18 cellular contexts compared by ENCODE assay signal in genomic region chr7:101486764-101487458, GRCh38.
A peak's percentile ranks its signal among the peaks of the same experiment; 100 is the strongest.
DNase-seq lines count a peak whose midpoint lies in the region; ATAC-seq and TF ChIP-seq lines count a peak whose summit lies in the region.
"Had no signal": no experiment of that assay in that cellular context is flagged by ENCODE, and none has a peak within 500 bp of the region (broad histone marks: within the 10 kb centered on the region; RNA-seq: fewer than 3 reads in every experiment).

No MANE protein-coding gene starts in this region.

- no peaks in the 10 kb centered on the region for H3K9me3 ChIP-seq in HUES48 (ENCODE audit: control insufficient read depth, insufficient read depth, low read length)
- no peaks in the 10 kb centered on the region for H3K9me3 ChIP-seq in liver (ENCODE audit: control insufficient read depth in 4 of 4, low read length in 3 of 4)
- H3K9me3 ChIP-seq in skeletal muscle satellite cell (replicated peaks; ENCODE audit: low read length): no peaks in the 10 kb centered on the region
- H3K9me3 ChIP-seq: spleen had no signal

- H3K27ac Mint-ChIP-seq in stimulated activated memory B cell treated with anti-CD40 and anti-IgM and Interleukin-4, amounts not matched to agents 10 μg/mL and 1 μg/mL and 100 μg/mL, for 72 hours: no peak overlapping the region
- H3K27ac Mint-ChIP-seq: activated naive CD8-positive, alpha-beta T cell treated with anti-CD3 and anti-CD28 coated beads, Interleukin-2, amount 10 ng/mL, durations not matched to agents 7 days and 5 days; stimulated activated naive CD8-positive, alpha-beta T cell treated with anti-CD3 and anti-CD28 coated beads, Interleukin-15, Interleukin-2, amounts not matched to agents 100 ng/mL and 50 ng/mL, for 24 hours had no signal

- no peaks in the 10 kb centered on the region for H3K4me1 Mint-ChIP-seq in stimulated activated memory B cell treated with anti-CD40 and anti-IgM and Interleukin-4, amounts not matched to agents 10 μg/mL and 1 μg/mL and 100 μg/mL, for 72 hours
- H3K4me1 Mint-ChIP-seq: activated naive CD8-positive, alpha-beta T cell treated with anti-CD3 and anti-CD28 coated beads, Interleukin-2, amount 10 ng/mL, durations not matched to agents 7 days and 5 days had no signal

- H3K27me3 Mint-ChIP-seq in stimulated activated memory B cell treated with anti-CD40 and anti-IgM and Interleukin-4, amounts not matched to agents 10 μg/mL and 1 μg/mL and 100 μg/mL, for 72 hours: peaks cover 50% of the 10 kb centered on the region

- peak overlapping the region; percentile 3 for H3K4me2 ChIP-seq in skeletal muscle satellite cell (ENCODE audit: low read length)

- H3K9me3 Mint-ChIP-seq in stimulated activated memory B cell treated with anti-CD40 and anti-IgM and Interleukin-4, amounts not matched to agents 10 μg/mL and 1 μg/mL and 100 μg/mL, for 72 hours: no peaks in the 10 kb centered on the region
- H3K9me3 Mint-ChIP-seq: activated naive CD8-positive, alpha-beta T cell treated with anti-CD3 and anti-CD28 coated beads, Interleukin-2, amount 10 ng/mL, durations not matched to agents 7 days and 5 days; activated T-cell treated with anti-CD3 and anti-CD28 coated beads, Interleukin-2, amount 50 U/mL, for 4 hours; stimulated activated naive CD8-positive, alpha-beta T cell treated with anti-CD3 and anti-CD28 coated beads, Interleukin-15, Interleukin-2, amounts not matched to agents 100 ng/mL and 50 ng/mL, for 24 hours had no signal

- H3K27me3 ChIP-seq in HUES48 (ENCODE audit: control insufficient read depth, insufficient read depth, low read length): no peaks in the 10 kb centered on the region
- H3K27me3 ChIP-seq in liver (ENCODE audit: control insufficient read depth in 4 of 4, insufficient read depth in 4 of 4, low read length in 3 of 4): no peaks in the 10 kb centered on the region
- peaks cover 44% of the 10 kb centered on the region for H3K27me3 ChIP-seq in skeletal muscle satellite cell (ENCODE audit: control insufficient read depth, insufficient read depth, low read length)

- H3K4me3 ChIP-seq in HUES48 (ENCODE audit: low read depth, low read length) (peak overlapping the region; percentile 20), liver (ENCODE audit: low read depth in 1 of 3, low read length in 3 of 3) (no peak overlapping the region), skeletal muscle satellite cell (ENCODE audit: low read length) (no peak overlapping the region)
- H3K4me3 ChIP-seq: spleen had no signal

- H3K4me3 Mint-ChIP-seq in stimulated activated memory B cell treated with anti-CD40 and anti-IgM and Interleukin-4, amounts not matched to agents 10 μg/mL and 1 μg/mL and 100 μg/mL, for 72 hours: no peak overlapping the region
- H3K4me3 Mint-ChIP-seq: activated naive CD8-positive, alpha-beta T cell treated with anti-CD3 and anti-CD28 coated beads, Interleukin-2, amount 10 ng/mL, durations not matched to agents 7 days and 5 days; activated T-cell treated with anti-CD3 and anti-CD28 coated beads, Interleukin-2, amount 50 U/mL, for 4 hours; stimulated activated naive CD8-positive, alpha-beta T cell treated with anti-CD3 and anti-CD28 coated beads, Interleukin-15, Interleukin-2, amounts not matched to agents 100 ng/mL and 50 ng/mL, for 24 hours had no signal

- WGBS in liver: 68% methylated on average over 15 of the region's 15 CpGs

- DNase-seq in amniotic epithelial cell (ENCODE audit: low read depth) (peak; percentile 6), NCI-H2029 treated with DMSO at 0.1 percent for 48 hours (lab: John Stamatoyannopoulos, UW) (no peak), HPDE6-E6E7 (ENCODE audit: extremely low spot score) (no peak)
- DNase-seq: activated naive CD8-positive, alpha-beta T cell treated with anti-CD3 and anti-CD28 coated beads, Interleukin-2, amount 10 ng/mL, durations not matched to agents 7 days and 5 days; activated T-cell treated with anti-CD3 and anti-CD28 coated beads, Interleukin-2, amount 50 U/mL, for 4 hours; central memory CD4-positive, alpha-beta T cell; effector memory CD4-positive, alpha-beta T cell; GF-D8; Karpas-422; NCI-H1436; NCI-H345; SIG-M5; spleen had no signal

- H3K4me1 ChIP-seq in HUES48 (ENCODE audit: control insufficient read depth, insufficient read depth, low read length) (peaks cover 21% of the 10 kb centered on the region), liver (ENCODE audit: control insufficient read depth in 4 of 4, insufficient read depth in 4 of 4, low read length in 3 of 4) (peaks cover 0 to 5% (median 0%) of the 10 kb centered on the region in 4 donors), skeletal muscle satellite cell (ENCODE audit: control insufficient read depth, insufficient read depth, low read length) (peaks cover 5% of the 10 kb centered on the region)
- H3K4me1 ChIP-seq: spleen had no signal

- ATAC-seq in stimulated activated memory B cell treated with anti-CD40 and anti-IgM and Interleukin-4, amounts not matched to agents 10 μg/mL and 1 μg/mL and 100 μg/mL, for 72 hours: no peak
- ATAC-seq: activated T-cell treated with anti-CD3 and anti-CD28 coated beads, Interleukin-2, amount 50 U/mL, for 4 hours had no signal

- H3K27ac ChIP-seq in HUES48 (ENCODE audit: low read depth, low read length) (peak overlapping the region; percentile 83), liver (ENCODE audit: low read depth in 1 of 2, low read length in 2 of 2) (no peak overlapping the region)

- H3K9ac ChIP-seq in HUES48 (ENCODE audit: low read depth, low read length): peak overlapping the region; percentile 15; the same call in 1 of the 2 replicates
- H3K9ac ChIP-seq in liver (ENCODE audit: low read depth in 1 of 2, low read length in 2 of 2): no peak overlapping the region
- no peak overlapping the region for H3K9ac ChIP-seq in skeletal muscle satellite cell (ENCODE audit: low read depth, low read length)

- TF ChIP-seq CTCF in liver (IDR thresholded peaks at IDR 0.05; ENCODE audit: low read depth, low read length, missing input control): no peak

- H3K36me3 ChIP-seq in HUES48 (ENCODE audit: control insufficient read depth, insufficient read depth, low read length) (no peaks in the 10 kb centered on the region), liver (ENCODE audit: control insufficient read depth in 4 of 4, insufficient read depth in 3 of 4, low read depth in 1 of 4, low read length in 3 of 4) (no peaks in the 10 kb centered on the region), skeletal muscle satellite cell (ENCODE audit: insufficient read depth, low read length) (no peaks in the 10 kb centered on the region)
- H3K36me3 ChIP-seq: spleen had no signal

- no peak for TF ChIP-seq RAD21 in liver (IDR thresholded peaks at IDR 0.05)

- H3K36me3 Mint-ChIP-seq in stimulated activated memory B cell treated with anti-CD40 and anti-IgM and Interleukin-4, amounts not matched to agents 10 μg/mL and 1 μg/mL and 100 μg/mL, for 72 hours: no peaks in the 10 kb centered on the region
- H3K36me3 Mint-ChIP-seq: activated naive CD8-positive, alpha-beta T cell treated with anti-CD3 and anti-CD28 coated beads, Interleukin-2, amount 10 ng/mL, durations not matched to agents 7 days and 5 days had no signal

TF ChIP-seq in liver, 16 proteins besides CTCF, POLR2A, EP300 and RAD21:
- TF ChIP-seq FOXA1 (IDR thresholded peaks at IDR 0.05) (no peak), HNF4A (conservative IDR thresholded peaks at IDR 0.05) (peak in 1 of 2 donors; percentile 5), NR2F2 (IDR thresholded peaks at IDR 0.05) (peak; percentile 11), TAF1 (conservative IDR thresholded peaks at IDR 0.05) (no peak)
